In the genomic region with DNA sequence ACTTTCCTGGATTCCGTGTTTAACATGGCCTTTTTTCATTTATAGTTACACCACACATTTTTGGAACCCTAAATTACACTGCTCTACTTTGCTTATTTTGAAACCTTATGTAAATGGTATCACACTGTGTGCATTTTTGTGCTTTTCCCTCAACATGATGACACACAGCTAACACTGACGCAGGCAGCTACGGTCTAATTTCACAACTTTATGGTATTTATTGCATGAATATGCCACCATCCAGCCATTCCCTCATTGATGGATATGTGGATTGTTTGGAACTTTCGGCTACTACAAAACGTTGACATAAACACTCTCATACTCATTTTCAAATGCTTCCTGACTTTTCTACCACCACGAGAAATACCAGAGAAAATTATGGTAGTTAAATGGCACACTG, we compare ENCODE assay signal across 20 cellular contexts. TPM values are rescaled to one million over a fixed set of nuclear protein-coding genes. Genes with fewer than 3 reads are reported as not detected.
DNase-seq lines count a peak whose midpoint lies in the region; ATAC-seq, FAIRE-seq and TF ChIP-seq lines count a peak whose summit lies in the region.
"Had no signal": no experiment of that assay in that cellular context is flagged by ENCODE, and none has a peak within 500 bp of the region (broad histone marks: within the 10 kb centered on the region; RNA-seq: fewer than 3 reads in every experiment).

No MANE protein-coding gene starts in this region.

- H3K27me3 ChIP-seq in IMR-90 (ENCODE audit: control insufficient read depth, insufficient read depth, low read length) (peaks cover 2% of the 10 kb centered on the region), mesenchymal stem cell (ENCODE audit: control insufficient read depth in 1 of 2, insufficient read depth in 1 of 2, low read length in 2 of 2) (peaks cover under 1 to 5% of the 10 kb centered on the region in 2 experiments)

- H3K4me2 ChIP-seq in IMR-90 (ENCODE audit: low read depth, low read length) (no peak overlapping the region), mesenchymal stem cell (ENCODE audit: low read length, poor library complexity, severe bottlenecking) (no peak overlapping the region)

- peak; percentile 8 for DNase-seq in IMR-90
- peak; percentile 21 for DNase-seq in choroid plexus epithelial cell (ENCODE audit: low read depth)
- peak; percentile 43 for DNase-seq in mesenchymal stem cell
- no peak for DNase-seq in urothelium cell line (ENCODE audit: low spot score)
- DNase-seq in activated CD4-positive, alpha-beta T cell treated with anti-CD3 and anti-CD28 coated beads for 48 hours: no peak
- no peak for DNase-seq in GM10266 (ENCODE audit: extremely low spot score)
- DNase-seq: AML-193; Caco-2; CD4-positive, alpha-beta T cell; GOT3; H7; HFFc6 had no signal

- no peaks in the 10 kb centered on the region for H4K20me1 ChIP-seq in IMR-90 (ENCODE audit: insufficient read depth, low read length)

- H2BK120ac ChIP-seq in IMR-90 (ENCODE audit: low read depth, low read length): no peak overlapping the region
- no peak overlapping the region for H2BK120ac ChIP-seq in mesenchymal stem cell (ENCODE audit: low read depth, low read length)

- H3K79me1 ChIP-seq in IMR-90 (ENCODE audit: low read depth in 1 of 2, low read length in 2 of 2) (no peaks in the 10 kb centered on the region), mesenchymal stem cell (replicated peaks; ENCODE audit: low read length, poor library complexity, severe bottlenecking) (no peaks in the 10 kb centered on the region)

- no peak overlapping the region for H4K91ac ChIP-seq in IMR-90 (ENCODE audit: insufficient read depth, low read depth, low read length)
- H4K91ac ChIP-seq in mesenchymal stem cell (ENCODE audit: low read length): no peak overlapping the region

- intact Hi-C loops in IMR-90 (cut with micrococcal nuclease): no loop called here

- H3K36me3 ChIP-seq in IMR-90 (ENCODE audit: control insufficient read depth, insufficient read depth, low read length): no peaks in the 10 kb centered on the region
- no peaks in the 10 kb centered on the region for H3K36me3 ChIP-seq in mesenchymal stem cell (ENCODE audit: control insufficient read depth in 1 of 2, insufficient read depth in 2 of 2, low read depth in 1 of 2, low read length in 2 of 2)

- no TSS peak for BruUV-seq in IMR-90 (replicated peaks; lab: Mats Ljungman, UMichigan)

- H3K4me3 ChIP-seq in IMR-90 (ENCODE audit: insufficient read depth, low read depth, low read length) (no peak overlapping the region), choroid plexus epithelial cell (ENCODE audit: low read depth, low read length) (no peak overlapping the region), mesenchymal stem cell (ENCODE audit: insufficient read depth in 1 of 2, low read depth in 1 of 2, low read length in 2 of 2) (no peak overlapping the region)

- TF ChIP-seq CTCF in IMR-90 (conservative IDR thresholded peaks at IDR 0.05; ENCODE audit: low read depth, low read length) (no peak), choroid plexus epithelial cell (conservative IDR thresholded peaks at IDR 0.05; ENCODE audit: low read depth, low read length) (no peak), GM10266 (IDR thresholded peaks at IDR 0.05; ENCODE audit: control insufficient read depth, insufficient read depth, low read depth, missing control alignments) (no peak)

- in situ Hi-C loops in IMR-90 (cut with MboI; ENCODE audit: low sequenced_read_pairs): no loop called here

- H3K4me1 ChIP-seq in IMR-90 (ENCODE audit: control insufficient read depth, insufficient read depth, low read length) (no peaks in the 10 kb centered on the region), mesenchymal stem cell (ENCODE audit: control insufficient read depth, insufficient read depth, low read depth, low read length) (no peaks in the 10 kb centered on the region)
- H3K4me1 ChIP-seq: Caco-2 had no signal

- H4K8ac ChIP-seq in IMR-90 (ENCODE audit: low read depth in 2 of 2, low read length in 2 of 2): no peak overlapping the region
- no peak overlapping the region for H4K8ac ChIP-seq in mesenchymal stem cell (ENCODE audit: low read length)

- H3K9me3 ChIP-seq in IMR-90 (ENCODE audit: control insufficient read depth, insufficient read depth, low read length) (peaks cover 4% of the 10 kb centered on the region), mesenchymal stem cell (ENCODE audit: control insufficient read depth, low read length) (peaks cover 5% of the 10 kb centered on the region)
- H3K9me3 ChIP-seq: Caco-2 had no signal

- no peak overlapping the region for H3K56ac ChIP-seq in IMR-90 (ENCODE audit: extremely low read depth, insufficient read depth, low read length)

- H2AFZ ChIP-seq in IMR-90 (replicated peaks; ENCODE audit: low read length, poor library complexity) (no peak overlapping the region), mesenchymal stem cell (ENCODE audit: low read depth, low read length) (no peak overlapping the region)

- no peak overlapping the region for H2BK12ac ChIP-seq in mesenchymal stem cell (ENCODE audit: low read length in 2 of 2)

- no peak overlapping the region for H4K5ac ChIP-seq in IMR-90 (ENCODE audit: low read depth, low read length)

- H2BK5ac ChIP-seq in IMR-90 (ENCODE audit: low read depth, low read length, poor library complexity, severe bottlenecking) (no peak overlapping the region), mesenchymal stem cell (ENCODE audit: low read depth, low read length, poor library complexity, severe bottlenecking) (no peak overlapping the region)

- ATAC-seq in IMR-90 (ENCODE audit: low read depth) (no peak), HG02763 (IDR thresholded peaks at IDR 0.05; ENCODE audit: unreplicated experiment) (no peak)
- ATAC-seq: HCT116, HepG2 had no signal

- no peaks in the 10 kb centered on the region for H3K9me1 ChIP-seq in IMR-90 (ENCODE audit: insufficient read depth, low read length)

- H3K9ac ChIP-seq in IMR-90 (ENCODE audit: low read depth, low read length) (no peak overlapping the region), mesenchymal stem cell (ENCODE audit: low read length) (no peak overlapping the region)

- H2AK5ac ChIP-seq in IMR-90 (ENCODE audit: low read depth, low read length) (no peak overlapping the region), mesenchymal stem cell (ENCODE audit: low read length, severe bottlenecking) (no peak overlapping the region)

- H3K18ac ChIP-seq in IMR-90 (ENCODE audit: low read depth, low read length) (no peak overlapping the region), mesenchymal stem cell (ENCODE audit: low read depth in 1 of 2, low read length in 2 of 2) (no peak overlapping the region)

- peak; percentile 97 for FAIRE-seq in urothelium cell line (lab: Jason Lieb, UNC)
- FAIRE-seq: D721Med, G401.6, GM12892, HepG2 had no signal

- CTCF ChIA-PET in IMR-90 (lab: Yijun Ruan, JAX): no interaction called here

- H3K23ac ChIP-seq in IMR-90 (ENCODE audit: low read depth, low read length) (no peak overlapping the region), mesenchymal stem cell (ENCODE audit: low read length in 2 of 2) (no peak overlapping the region)

- POLR2A ChIA-PET in IMR-90 (lab: Charles Lee; ENCODE audit: unreplicated experiment): no interaction called here

- TF ChIP-seq RAD21 in IMR-90 (IDR thresholded peaks at IDR 0.05; ENCODE audit: low read length): no peak

- no peak overlapping the region for H3K4ac ChIP-seq in IMR-90 (ENCODE audit: low read depth, low read length)
- H3K4ac ChIP-seq in mesenchymal stem cell (ENCODE audit: low read depth in 1 of 2, low read length in 2 of 2): no peak overlapping the region

- no CpG with 5 or more reads among the region's 6 CpGs for WGBS in IMR-90 (ENCODE audit: extremely low coverage in 2 of 2, insufficient read length in 1 of 2), 2 experiments
- 32% methylated on average over 3 of the region's 6 CpGs for WGBS in mesenchymal stem cell

- no peak overlapping the region for H3K14ac ChIP-seq in IMR-90 (replicated peaks; ENCODE audit: low read depth, low read length)
- H3K14ac ChIP-seq in mesenchymal stem cell (ENCODE audit: low read length in 2 of 2): no peak overlapping the region

- dilution Hi-C loops in IMR-90 (cut with HindIII; ENCODE audit: low sequenced_read_pairs, unreplicated experiment): no loop called here

- H2BK20ac ChIP-seq in IMR-90 (ENCODE audit: low read depth, low read length): no peak overlapping the region

- TF ChIP-seq POLR2A in IMR-90 (IDR thresholded peaks at IDR 0.05; ENCODE audit: low read depth, low read length): no peak

- H2AK9ac ChIP-seq in IMR-90 (replicated peaks; ENCODE audit: low read depth, low read length, poor library complexity): no peak overlapping the region

- H3K27ac ChIP-seq in IMR-90 (ENCODE audit: insufficient read depth, low read length) (no peak overlapping the region), mesenchymal stem cell (ENCODE audit: low read length, poor library complexity, severe bottlenecking) (no peak overlapping the region)
- H3K27ac ChIP-seq: C4-2B had no signal

- H2BK15ac ChIP-seq in IMR-90 (ENCODE audit: low read depth, low read length): no peak overlapping the region
- no peak overlapping the region for H2BK15ac ChIP-seq in mesenchymal stem cell (ENCODE audit: low read depth, poor library complexity, severe bottlenecking)

TF ChIP-seq in IMR-90, 13 proteins besides CTCF, POLR2A, EP300 and RAD21 (continues in another document):
- TF ChIP-seq USF2 (IDR thresholded peaks at IDR 0.05; ENCODE audit: low read depth, low read length) (no peak), MAZ (IDR thresholded peaks at IDR 0.05; ENCODE audit: borderline replicate concordance, low read depth, low read length) (no peak)

RNA-seq across cellular contexts. Expression of gene PAPOLB, which starts 6.9 kb away (rescaled TPM):
- total RNA-seq in IMR-90 (2012; rRNA removed): under 0.01 TPM in 2 replicates
- polyA plus RNA-seq in IMR-90 (2012; rRNA removed): not detected in 2 replicates
- not detected in 2 replicates for polyA plus RNA-seq in IMR-90 (2012; cell fraction: cytosol; rRNA removed)
- not detected in 2 replicates for polyA plus RNA-seq in IMR-90 (2012; cell fraction: nucleus; rRNA removed; ENCODE audit: low replicate concordance)
- polyA plus RNA-seq in mesenchymal stem cell (2013, experiment 1 of 2): not detected
- polyA plus RNA-seq in mesenchymal stem cell (2013, experiment 2 of 2): not detected
- total RNA-seq: A172; Caco-2; CD4-positive, alpha-beta T cell; HepG2; HFFc6 had no signal
- polyA plus RNA-seq: HepG2 had no signal

RNA-seq across cellular contexts. Expression of gene RADIL, which starts 28.6 kb away (rescaled TPM):
- 0.18 TPM in 1 of 2 replicates, not detected in the other for total RNA-seq in IMR-90 (2012; rRNA removed)
- polyA plus RNA-seq in IMR-90 (2012; rRNA removed): 0.36 and 0.48 TPM in 2 replicates
- 0.23 and 0.42 TPM in 2 replicates for polyA plus RNA-seq in IMR-90 (2012; cell fraction: cytosol; rRNA removed)
- polyA plus RNA-seq in IMR-90 (2012; cell fraction: nucleus; rRNA removed; ENCODE audit: low replicate concordance): 0.49 and 0.70 TPM in 2 replicates
- 0.18 TPM for polyA plus RNA-seq in mesenchymal stem cell (2013, experiment 1 of 2)
- 0.23 TPM for polyA plus RNA-seq in mesenchymal stem cell (2013, experiment 2 of 2)
- total RNA-seq: Caco-2; CD4-positive, alpha-beta T cell had no signal

Comparison
In these comparisons a context has a peak if more than half of its experiments do, and no peak if none do; other contexts are left out.
1. DNase-seq: peak in IMR-90 (single experiment), choroid plexus epithelial cell (single experiment) and mesenchymal stem cell (single experiment); none in urothelium cell line (single experiment), activated CD4-positive, alpha-beta T cell treated with anti-CD3 and anti-CD28 coated beads for 48 hours (single experiment) and GM10266 (single experiment).